Comparison of ENCODE assay signal across 1 cellular context in the genomic region with DNA sequence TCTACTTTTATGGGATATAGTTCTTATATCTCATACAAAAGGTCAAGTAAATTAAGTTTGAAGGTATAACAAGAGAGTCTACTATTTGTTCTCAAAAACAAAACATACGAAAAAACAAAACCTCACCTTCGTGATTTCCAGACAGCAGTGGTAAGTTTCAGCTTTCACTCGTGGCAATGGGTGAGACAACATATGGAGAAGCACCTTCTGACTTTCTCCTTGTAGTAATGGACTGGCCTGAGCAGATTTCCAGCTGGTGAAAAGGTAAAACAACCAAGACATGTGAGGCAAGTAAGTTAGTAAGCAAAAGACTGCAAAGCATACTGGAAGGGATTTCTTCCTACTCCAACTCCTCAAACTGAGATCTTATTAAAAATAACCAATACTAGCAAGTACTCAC.
TF ChIP-seq lines count a peak whose summit lies in the region.

No MANE protein-coding gene starts in this region.

TF ChIP-seq in IMR-90, 13 proteins besides CTCF, POLR2A, EP300 and RAD21 (continued from another document):
- TF ChIP-seq, protein P1, sequence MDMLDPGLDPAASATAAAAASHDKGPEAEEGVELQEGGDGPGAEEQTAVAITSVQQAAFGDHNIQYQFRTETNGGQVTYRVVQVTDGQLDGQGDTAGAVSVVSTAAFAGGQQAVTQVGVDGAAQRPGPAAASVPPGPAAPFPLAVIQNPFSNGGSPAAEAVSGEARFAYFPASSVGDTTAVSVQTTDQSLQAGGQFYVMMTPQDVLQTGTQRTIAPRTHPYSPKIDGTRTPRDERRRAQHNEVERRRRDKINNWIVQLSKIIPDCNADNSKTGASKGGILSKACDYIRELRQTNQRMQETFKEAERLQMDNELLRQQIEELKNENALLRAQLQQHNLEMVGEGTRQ (IDR thresholded peaks at IDR 0.05; ENCODE audit: low read depth, low read length): no peak
- no peak for TF ChIP-seq CEBPB (IDR thresholded peaks at IDR 0.05; ENCODE audit: low read depth, low read length)
- TF ChIP-seq NFE2L2 (IDR thresholded peaks at IDR 0.05; ENCODE audit: low read depth, low read length): no peak
- no peak for TF ChIP-seq FOS (IDR thresholded peaks at IDR 0.05; ENCODE audit: low read depth, low read length)
- no peak for TF ChIP-seq MAZ (IDR thresholded peaks at IDR 0.05; ENCODE audit: borderline replicate concordance, low read depth, low read length)
- TF ChIP-seq MXI1 (IDR thresholded peaks at IDR 0.05; ENCODE audit: borderline replicate concordance, low read depth, low read length): no peak
- no peak for TF ChIP-seq MAFK (IDR thresholded peaks at IDR 0.05; ENCODE audit: low read depth, low read length)
- no peak for TF ChIP-seq BHLHE40 (IDR thresholded peaks at IDR 0.05; ENCODE audit: low read depth, low read length)
- no peak for TF ChIP-seq SMC3 (IDR thresholded peaks at IDR 0.05; ENCODE audit: low read depth, low read length)
- TF ChIP-seq RCOR1 (IDR thresholded peaks at IDR 0.05; ENCODE audit: insufficient replicate concordance, low read length): no peak
- no peak for TF ChIP-seq RFX5 (IDR thresholded peaks at IDR 0.05; ENCODE audit: low read depth, low read length)
TF ChIP-seq in IMR-90: peak in this region for 0.
